Comparison of ENCODE assay signal across 30 cellular contexts in the genomic region with DNA sequence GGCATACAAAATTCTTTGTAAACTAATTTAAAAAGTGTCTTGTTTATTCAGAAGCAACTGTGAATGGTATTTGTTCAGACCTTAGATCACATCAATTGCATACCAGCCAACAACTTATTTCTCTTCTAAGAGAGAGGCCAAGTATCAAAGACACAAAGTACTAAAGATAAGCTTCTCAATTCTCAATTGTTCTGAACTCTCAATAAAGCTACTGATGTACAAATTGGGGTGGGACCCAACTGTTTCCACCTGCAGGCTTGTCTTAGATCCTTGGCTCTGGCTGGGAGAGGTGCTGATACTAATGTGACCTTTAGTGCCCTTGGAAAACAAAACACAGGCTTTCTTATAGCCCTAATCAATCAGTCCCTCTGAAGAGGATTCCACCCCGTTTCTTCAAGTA. TPM values are rescaled to one million over a fixed set of nuclear protein-coding genes. Genes with fewer than 3 reads are reported as not detected.
DNase-seq lines count a peak whose midpoint lies in the region; ATAC-seq, FAIRE-seq and TF ChIP-seq lines count a peak whose summit lies in the region.
"Had no signal": no experiment of that assay in that cellular context is flagged by ENCODE, and none has a peak within 500 bp of the region (broad histone marks: within the 10 kb centered on the region; RNA-seq: fewer than 3 reads in every experiment).

No MANE protein-coding gene starts in this region.

- peak; percentile 19 for FAIRE-seq in K562 (lab: Jason Lieb, UNC)
- FAIRE-seq: keratinocyte, pancreas, RCC 7860 had no signal

- H2AFZ ChIP-seq in K562 (ENCODE audit: low read depth, low read length) = no peak overlapping the region
- H2AFZ ChIP-seq in neuron (ENCODE audit: low read depth, low read length) = peak overlapping the region; percentile 79

- CTCF ChIA-PET in K562 (lab: Yijun Ruan, JAX; ENCODE audit: low intra/inter-chr PET ratio) = no interaction called here

- WGBS in K562 (ENCODE audit: insufficient coverage, low coverage, missing lambda C conversion rate) = 50% methylated on average over 1 of the region's 1 CpG

- no peak overlapping the region for H3K4me3 ChIP-seq in K562
- H3K4me3 ChIP-seq in neuron (ENCODE audit: low read length) = no peak overlapping the region
- H3K4me3 ChIP-seq: BLaER1, esophagus muscularis mucosa, HAP-1, pancreas, SK-N-MC, thyroid gland had no signal

- TF ChIP-seq EP300 in K562 (IDR thresholded peaks at IDR 0.05; ENCODE audit: low read length) = no peak

- POLR2A ChIA-PET in K562 (lab: Yijun Ruan, JAX) = interaction anchor here (0.9 kb wide), 1 partner anchor 9 kb away, joined by 3 read pairs; no protein-coding TSS in a partner anchor

- no peaks in the 10 kb centered on the region for H4K20me1 ChIP-seq in K562 (replicated peaks; ENCODE audit: control insufficient read depth, insufficient read depth, low read length)
- H4K20me1 ChIP-seq: BLaER1 had no signal

- H3K27me3 ChIP-seq in K562 (ENCODE audit: control insufficient read depth in 2 of 2, insufficient read depth in 2 of 2, low read length in 2 of 2) (no peaks in the 10 kb centered on the region), neuron (ENCODE audit: insufficient read depth, low read length) (no peaks in the 10 kb centered on the region)
- H3K27me3 ChIP-seq: BLaER1, esophagus muscularis mucosa, pancreas, thyroid gland had no signal

- TF ChIP-seq RAD21 in K562 (CRISPR knock-in tag; conservative IDR thresholded peaks at IDR 0.05 in 1 of 2, IDR thresholded peaks at IDR 0.05 in 1 of 2) = no peak

- no peak overlapping the region for H3K27ac ChIP-seq in K562 (ENCODE audit: extremely low read depth, low read depth, low read length)
- H3K27ac ChIP-seq: BLaER1, esophagus muscularis mucosa, pancreas, SK-N-MC, thyroid gland had no signal

- H3K36me3 Mint-ChIP-seq in activated T-helper 2 cell treated with anti-CD3 and anti-CD28 coated beads, Interferon-gamma antibody, Interleukin-2, Interleukin-4, amounts not matched to agents 10 μg/mL and 5 μg/mL and 100 μg/mL, durations not matched to agents 14 hours and 24 hours and 36 hours (ENCODE audit: low read depth) = peaks cover 6% of the 10 kb centered on the region

- TF ChIP-seq POLR2A in K562 (conservative IDR thresholded peaks at IDR 0.05) = no peak

- H3K27ac Mint-ChIP-seq in stimulated activated naive CD8-positive, alpha-beta T cell treated with anti-CD3 and anti-CD28 coated beads, Interleukin-15, amount 100 ng/mL, for 72 hours = no peak overlapping the region
- no peak overlapping the region for H3K27ac Mint-ChIP-seq in activated T-helper 2 cell treated with anti-CD3 and anti-CD28 coated beads, Interferon-gamma antibody, Interleukin-2, Interleukin-4, amounts not matched to agents 10 μg/mL and 5 μg/mL and 100 μg/mL, durations not matched to agents 14 hours and 24 hours and 36 hours
- H3K27ac Mint-ChIP-seq: dendritic cell treated with granulocyte-macrophage colony-stimulating factor and Interleukin-4, amounts not matched to agents 40 ng/mL and 50 ng/mL, for 4 days; natural killer cell treated with Interleukin-12 subunit alpha and Interleukin-12 subunit beta and Interleukin-15 and Interleukin-18, amount 100 ng/mL, for 72 hours; stimulated activated naive CD8-positive, alpha-beta T cell treated with anti-CD3 and anti-CD28 coated beads, Interleukin-15, Interleukin-2, amounts not matched to agents 100 ng/mL and 50 ng/mL, for 24 hours; T-helper 1 cell treated with Interleukin-12 subunit alpha and Interleukin-12 subunit beta and Interleukin-4 antibody, amounts not matched to agents 30 μg/mL and 1 μg/mL, for 36 hours had no signal

- H3K79me2 ChIP-seq in K562 (ENCODE audit: control insufficient read depth, insufficient read depth, low read length) = no peaks in the 10 kb centered on the region

- ATAC-seq in K562 = no peak
- no peak for ATAC-seq in stimulated activated naive CD8-positive, alpha-beta T cell treated with anti-CD3 and anti-CD28 coated beads, Interleukin-15, amount 100 ng/mL, for 72 hours
- ATAC-seq: activated CD4-positive, CD25-positive, alpha-beta regulatory T cell treated with anti-CD3 and anti-CD28 coated beads, Interleukin-2, amount 50 U/mL, for 24 hours; natural killer cell treated with Interleukin-12 subunit alpha and Interleukin-12 subunit beta and Interleukin-15 and Interleukin-18, amount 100 ng/mL, for 72 hours; pancreas had no signal

- H3K4me3 Mint-ChIP-seq in stimulated activated naive CD8-positive, alpha-beta T cell treated with anti-CD3 and anti-CD28 coated beads, Interleukin-15, amount 100 ng/mL, for 72 hours = no peak overlapping the region
- H3K4me3 Mint-ChIP-seq in activated T-helper 2 cell treated with anti-CD3 and anti-CD28 coated beads, Interferon-gamma antibody, Interleukin-2, Interleukin-4, amounts not matched to agents 10 μg/mL and 5 μg/mL and 100 μg/mL, durations not matched to agents 14 hours and 24 hours and 36 hours (ENCODE audit: low read depth) = no peak overlapping the region
- H3K4me3 Mint-ChIP-seq: central memory CD8-positive, alpha-beta T cell; dendritic cell treated with granulocyte-macrophage colony-stimulating factor and Interleukin-4, amounts not matched to agents 40 ng/mL and 50 ng/mL, for 4 days; natural killer cell treated with Interleukin-12 subunit alpha and Interleukin-12 subunit beta and Interleukin-15 and Interleukin-18, amount 100 ng/mL, for 72 hours; stimulated activated naive CD8-positive, alpha-beta T cell treated with anti-CD3 and anti-CD28 coated beads, Interleukin-15, Interleukin-2, amounts not matched to agents 100 ng/mL and 50 ng/mL, for 24 hours; T-helper 1 cell treated with Interleukin-12 subunit alpha and Interleukin-12 subunit beta and Interleukin-4 antibody, amounts not matched to agents 30 μg/mL and 1 μg/mL, for 36 hours had no signal

- H3K36me3 ChIP-seq in K562 (ENCODE audit: control insufficient read depth, insufficient read depth, low read length) (no peaks in the 10 kb centered on the region), neuron (ENCODE audit: insufficient read depth, low read length) (no peaks in the 10 kb centered on the region)
- H3K36me3 ChIP-seq: esophagus muscularis mucosa, HAP-1, pancreas, thyroid gland had no signal

- in situ Hi-C loops in K562 (cut with MboI) = no loop called here

- peaks cover 5% of the 10 kb centered on the region for H3K4me1 Mint-ChIP-seq in stimulated activated naive CD8-positive, alpha-beta T cell treated with anti-CD3 and anti-CD28 coated beads, Interleukin-15, amount 100 ng/mL, for 72 hours
- H3K4me1 Mint-ChIP-seq in activated T-helper 2 cell treated with anti-CD3 and anti-CD28 coated beads, Interferon-gamma antibody, Interleukin-2, Interleukin-4, amounts not matched to agents 10 μg/mL and 5 μg/mL and 100 μg/mL, durations not matched to agents 14 hours and 24 hours and 36 hours (ENCODE audit: low read depth) = peaks cover 2% of the 10 kb centered on the region
- H3K4me1 Mint-ChIP-seq: central memory CD8-positive, alpha-beta T cell had no signal

- no peak for TF ChIP-seq CTCF in K562 (IDR thresholded peaks at IDR 0.05 in 2 of 3, conservative IDR thresholded peaks at IDR 0.05 in 1 of 3; ENCODE audit: insufficient read depth in 2 of 3, low read depth in 1 of 3, low read length in 3 of 3)

- no peaks in the 10 kb centered on the region for H3K27me3 Mint-ChIP-seq in stimulated activated naive CD8-positive, alpha-beta T cell treated with anti-CD3 and anti-CD28 coated beads, Interleukin-15, amount 100 ng/mL, for 72 hours
- no peaks in the 10 kb centered on the region for H3K27me3 Mint-ChIP-seq in activated T-helper 2 cell treated with anti-CD3 and anti-CD28 coated beads, Interferon-gamma antibody, Interleukin-2, Interleukin-4, amounts not matched to agents 10 μg/mL and 5 μg/mL and 100 μg/mL, durations not matched to agents 14 hours and 24 hours and 36 hours (ENCODE audit: low read depth)
- H3K27me3 Mint-ChIP-seq: central memory CD8-positive, alpha-beta T cell; dendritic cell treated with granulocyte-macrophage colony-stimulating factor and Interleukin-4, amounts not matched to agents 40 ng/mL and 50 ng/mL, for 4 days; natural killer cell treated with Interleukin-12 subunit alpha and Interleukin-12 subunit beta and Interleukin-15 and Interleukin-18, amount 100 ng/mL, for 72 hours; stimulated activated naive CD8-positive, alpha-beta T cell treated with anti-CD3 and anti-CD28 coated beads, Interleukin-15, Interleukin-2, amounts not matched to agents 100 ng/mL and 50 ng/mL, for 24 hours had no signal

- H3K9ac ChIP-seq in K562 (ENCODE audit: insufficient read depth in 1 of 2, low read depth in 2 of 2, low read length in 2 of 2) = no peak overlapping the region
- H3K9ac ChIP-seq: BLaER1 had no signal

- H3K4me1 ChIP-seq in K562 (replicated peaks in 1 of 2; ENCODE audit: control insufficient read depth in 2 of 2, insufficient read depth in 2 of 2, low read length in 2 of 2) (peaks cover 4 to 25% of the 10 kb centered on the region in 2 experiments; a peak in 4 of 5 replicates), neuron (ENCODE audit: insufficient read depth, low read length) (peaks cover 13% of the 10 kb centered on the region)
- H3K4me1 ChIP-seq: BLaER1, HAP-1, thyroid gland had no signal

- H3K9me3 ChIP-seq in K562 (replicated peaks; ENCODE audit: control insufficient read depth, insufficient read depth, low read depth, low read length) = no peaks in the 10 kb centered on the region
- H3K9me3 ChIP-seq in neuron (ENCODE audit: low read length) = no peaks in the 10 kb centered on the region
- H3K9me3 ChIP-seq: esophagus muscularis mucosa, HAP-1, pancreas, thyroid gland had no signal

- DNase-seq in Ammon's horn (ENCODE audit: low spot score) (peak; percentile 2), ELF-1 (ENCODE audit: low read depth, low spot score) (peak; percentile 15), K562 (ENCODE audit: extremely low read depth in 1 of 4, low spot score in 3 of 4) (no peak), NCI-H446 treated with DMSO at 0.1 percent for 48 hours (lab: John Stamatoyannopoulos, UW) (no peak)
- no peak for DNase-seq in stimulated activated naive CD8-positive, alpha-beta T cell treated with anti-CD3 and anti-CD28 coated beads, Interleukin-15, amount 100 ng/mL, for 72 hours
- no peak for DNase-seq in activated T-helper 2 cell treated with anti-CD3 and anti-CD28 coated beads, Interferon-gamma antibody, Interleukin-2, Interleukin-4, amounts not matched to agents 10 μg/mL and 5 μg/mL and 100 μg/mL, durations not matched to agents 14 hours and 24 hours and 36 hours (ENCODE audit: low spot score)
- DNase-seq: activated CD4-positive, alpha-beta T cell treated with anti-CD3 and anti-CD28 coated beads, Interleukin-2, amount 50 U/mL, for 48 hours; activated naive CD4-positive, alpha-beta T cell treated with Interleukin-2 at 50 U/mL for 16 hours; foreskin fibroblast; head of caudate nucleus; Kasumi-1; NCI-H2081 treated with DMSO at 0.1 percent for 48 hours; NCI-H345; pancreas; right cardiac atrium; stimulated activated CD8-positive, alpha-beta memory T cell treated with anti-CD3 and anti-CD28 coated beads, Interleukin-4, amount 100 ng/mL, for 48 hours; thyroid gland had no signal

- H3K4me2 ChIP-seq in K562 (ENCODE audit: insufficient read depth, low read length) = no peak overlapping the region
- H3K4me2 ChIP-seq: BLaER1 had no signal

- no peaks in the 10 kb centered on the region for H3K9me1 ChIP-seq in K562 (ENCODE audit: control insufficient read depth, insufficient read depth, low read length)

- H3K9me3 Mint-ChIP-seq in stimulated activated naive CD8-positive, alpha-beta T cell treated with anti-CD3 and anti-CD28 coated beads, Interleukin-15, amount 100 ng/mL, for 72 hours = peaks cover under 1 to 15% of the 10 kb centered on the region in 2 donors
- peaks cover under 1% of the 10 kb centered on the region for H3K9me3 Mint-ChIP-seq in activated T-helper 2 cell treated with anti-CD3 and anti-CD28 coated beads, Interferon-gamma antibody, Interleukin-2, Interleukin-4, amounts not matched to agents 10 μg/mL and 5 μg/mL and 100 μg/mL, durations not matched to agents 14 hours and 24 hours and 36 hours
- H3K9me3 Mint-ChIP-seq: stimulated activated naive CD8-positive, alpha-beta T cell treated with anti-CD3 and anti-CD28 coated beads, Interleukin-15, Interleukin-2, amounts not matched to agents 100 ng/mL and 50 ng/mL, for 24 hours had no signal

- intact Hi-C loops in K562 (cut with micrococcal nuclease) = no loop called here
- intact Hi-C loops in activated T-helper 2 cell treated with anti-CD3 and anti-CD28 coated beads, Interferon-gamma antibody, Interleukin-2, Interleukin-4, amounts not matched to agents 10 μg/mL and 5 μg/mL and 100 μg/mL, durations not matched to agents 14 hours and 24 hours and 36 hours (cut with micrococcal nuclease) = no loop called here

- no TSS peak for BruUV-seq in K562 (replicated peaks; lab: Mats Ljungman, UMichigan)

RNA-seq across cellular contexts. Expression of gene XRCC4, which starts 22.1 kb away (rescaled TPM):
- 5.5 and 26.9 TPM in 2 replicates for total RNA-seq in K562 (2011; cell fraction: chromatin; rRNA removed; ENCODE audit: low replicate concordance)
- total RNA-seq in K562 (2011; cell fraction: nucleolus; rRNA removed) = 2.5 and 2.9 TPM in 2 replicates
- total RNA-seq in K562 (2011; cell fraction: nucleoplasm; rRNA removed) = 9.6 and 14.4 TPM in 2 replicates
- total RNA-seq in K562 (2014; rRNA removed) = 12.5 and 13.6 TPM in 2 replicates
- total RNA-seq in K562 (2014; rRNA removed; fragmentation: Illumina TruSeq; extraction: Trizol) = 28.8 and 35.1 TPM in 2 replicates
- total RNA-seq in K562 (2015; rRNA removed; fragmentation: Illumina TruSeq; extraction: Trizol) = 23.5 and 26.0 TPM in 2 replicates
- total RNA-seq in K562 (2021) = 15.4 and 15.7 TPM in 2 replicates
- polyA plus RNA-seq in K562 (2011; rRNA removed) = 13.4 and 18.1 TPM in 2 replicates
- 1.5 and 4.4 TPM in 2 replicates for polyA plus RNA-seq in K562 (2011; cell fraction: cytosol; rRNA removed)
- polyA plus RNA-seq in K562 (2011; cell fraction: nucleus; rRNA removed) = 2.3 and 3.7 TPM in 2 replicates
- polyA plus RNA-seq in K562 (2012) = 16.3 and 16.4 TPM in 2 replicates
- polyA plus RNA-seq in K562 (2014; fragmentation: Illumina TruSeq; extraction: Trizol) = 19.3 and 22.4 TPM in 2 replicates
- polyA plus RNA-seq in K562 (2014; fragmentation: Nextera tagmentation; extraction: Ambion mirVana) = 10 to 100 TPM; 57.5 to 61.6 TPM
- polyA plus RNA-seq in K562 (2014; rRNA removed) = 16.9 and 18.4 TPM in 2 replicates
- 13.9 and 16.1 TPM in 2 replicates for polyA minus RNA-seq in K562 (2011; rRNA and poly(A)+ RNA removed)
- polyA minus RNA-seq in K562 (2011; cell fraction: cytosol; rRNA and poly(A)+ RNA removed) = 1.5 and 1.8 TPM in 2 replicates
- polyA minus RNA-seq in K562 (2011; cell fraction: nucleus; rRNA and poly(A)+ RNA removed) = 11.6 and 22.7 TPM in 2 replicates
- 10.5 and 10.7 TPM in 2 replicates for total RNA-seq in activated T-helper 2 cell treated with anti-CD3 and anti-CD28 coated beads, Interferon-gamma antibody, Interleukin-2, Interleukin-4, amounts not matched to agents 10 μg/mL and 5 μg/mL and 100 μg/mL, durations not matched to agents 14 hours and 24 hours and 36 hours

RNA-seq across cellular contexts. Expression of gene TMEM167A, which starts 22.3 kb away (rescaled TPM):
- total RNA-seq in K562 (2011; cell fraction: chromatin; rRNA removed; ENCODE audit: low replicate concordance) = 7.1 and 39.6 TPM in 2 replicates
- total RNA-seq in K562 (2011; cell fraction: nucleolus; rRNA removed) = 6.0 and 9.2 TPM in 2 replicates
- total RNA-seq in K562 (2011; cell fraction: nucleoplasm; rRNA removed) = 26.5 and 49.0 TPM in 2 replicates
- 35.3 and 38.8 TPM in 2 replicates for total RNA-seq in K562 (2014; rRNA removed)
- 110 and 140 TPM in 2 replicates for total RNA-seq in K562 (2014; rRNA removed; fragmentation: Illumina TruSeq; extraction: Trizol)
- total RNA-seq in K562 (2015; rRNA removed; fragmentation: Illumina TruSeq; extraction: Trizol) = 60.5 and 64.4 TPM in 2 replicates
- 110 and 113 TPM in 2 replicates for total RNA-seq in K562 (2021)
- polyA plus RNA-seq in K562 (2011; rRNA removed) = 106 and 122 TPM in 2 replicates
- 11.4 and 41.5 TPM in 2 replicates for polyA plus RNA-seq in K562 (2011; cell fraction: cytosol; rRNA removed)
- 13.8 and 38.3 TPM in 2 replicates for polyA plus RNA-seq in K562 (2011; cell fraction: nucleus; rRNA removed)
- 78.5 and 79.9 TPM in 2 replicates for polyA plus RNA-seq in K562 (2012)
- polyA plus RNA-seq in K562 (2014; fragmentation: Illumina TruSeq; extraction: Trizol) = 64.4 and 87.1 TPM in 2 replicates
- 100 to 1,000 TPM; 367 to 458 TPM for polyA plus RNA-seq in K562 (2014; fragmentation: Nextera tagmentation; extraction: Ambion mirVana)
- 56.5 and 60.0 TPM in 2 replicates for polyA plus RNA-seq in K562 (2014; rRNA removed)
- polyA minus RNA-seq in K562 (2011; rRNA and poly(A)+ RNA removed) = 57.6 and 59.6 TPM in 2 replicates
- polyA minus RNA-seq in K562 (2011; cell fraction: cytosol; rRNA and poly(A)+ RNA removed) = 16.3 and 21.5 TPM in 2 replicates
- polyA minus RNA-seq in K562 (2011; cell fraction: nucleus; rRNA and poly(A)+ RNA removed) = 19.7 and 38.0 TPM in 2 replicates
- 67.7 and 70.9 TPM in 2 replicates for total RNA-seq in activated T-helper 2 cell treated with anti-CD3 and anti-CD28 coated beads, Interferon-gamma antibody, Interleukin-2, Interleukin-4, amounts not matched to agents 10 μg/mL and 5 μg/mL and 100 μg/mL, durations not matched to agents 14 hours and 24 hours and 36 hours

Comparison
In these comparisons a context has a peak if more than half of its experiments do, and no peak if none do; other contexts are left out.
1. DNase-seq: peak in Ammon's horn (single experiment) and ELF-1 (single experiment); none in K562 (0 of 4), NCI-H446 treated with DMSO at 0.1 percent for 48 hours (single experiment), stimulated activated naive CD8-positive, alpha-beta T cell treated with anti-CD3 and anti-CD28 coated beads, Interleukin-15, amount 100 ng/mL, for 72 hours (0 of 2) and activated T-helper 2 cell treated with anti-CD3 and anti-CD28 coated beads, Interferon-gamma antibody, Interleukin-2, Interleukin-4, amounts not matched to agents 10 μg/mL and 5 μg/mL and 100 μg/mL, durations not matched to agents 14 hours and 24 hours and 36 hours (single experiment).